In the genomic region with DNA sequence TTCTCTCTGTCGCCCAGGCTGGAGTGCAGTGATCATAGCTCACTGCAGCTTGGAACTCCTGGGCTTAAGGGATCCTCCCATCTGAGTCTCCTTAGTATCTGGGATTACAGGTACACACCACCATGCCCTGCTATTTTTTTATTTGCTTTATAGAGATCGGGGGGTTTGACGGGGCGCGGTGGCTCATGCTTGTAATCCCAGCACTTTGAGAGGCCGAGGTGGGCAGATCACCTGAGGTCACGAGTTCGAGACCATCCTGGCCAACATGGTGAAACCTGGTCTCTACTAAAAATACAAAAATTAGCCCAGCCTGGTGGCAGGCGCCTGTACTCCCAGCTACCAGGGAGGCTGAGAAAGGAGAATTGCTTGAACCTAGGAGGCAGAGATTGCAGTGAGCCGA, we compare ENCODE assay signal across 8 cellular contexts. TPM values are rescaled to one million over a fixed set of nuclear protein-coding genes. Genes with fewer than 3 reads are reported as not detected.
DNase-seq lines count a peak whose midpoint lies in the region; ATAC-seq and TF ChIP-seq lines count a peak whose summit lies in the region.
"Not testable (repeated sequence)": the region's sequence is repeated elsewhere in the genome, so short reads cannot be mapped to it uniquely, and the experiment has no call there.

No MANE protein-coding gene starts in this region.

- not testable (repeated sequence) for H4K20me1 ChIP-seq in OCI-LY1 (ENCODE audit: insufficient read depth, low read length)

- not testable (repeated sequence) for H3K9me3 ChIP-seq in ES-I3 (ENCODE audit: control insufficient read depth, insufficient read depth, low read length); OCI-LY1 (ENCODE audit: low read length); cardiac muscle cell (ENCODE audit: low read depth); mucosa of stomach (ENCODE audit: control insufficient read depth, low read length); sigmoid colon; upper lobe of left lung

- peaks cover 18% of the 10 kb centered on the region for H3K36me3 Mint-ChIP-seq in activated CD4-positive, alpha-beta memory T cell treated with anti-CD3 and anti-CD28 coated beads, Interleukin-2, amount 10 ng/mL, durations not matched to agents 7 days and 5 days (ENCODE audit: low read depth)
- H3K36me3 Mint-ChIP-seq in MCF 10A (ENCODE audit: insufficient read depth, unreplicated experiment) = peaks cover 11% of the 10 kb centered on the region

- not testable (repeated sequence) for DNase-seq in activated CD4-positive, alpha-beta memory T cell treated with anti-CD3 and anti-CD28 coated beads, Interleukin-2, amount 10 ng/mL, durations not matched to agents 7 days and 5 days; MCF 10A (ENCODE audit: unreplicated experiment); cardiac muscle cell (ENCODE audit: low read depth in 1 of 2, low spot score in 1 of 2); sigmoid colon; upper lobe of left lung

- not testable (repeated sequence) for TF ChIP-seq POLR2A in sigmoid colon (IDR thresholded peaks at IDR 0.05); upper lobe of left lung (IDR thresholded peaks at IDR 0.05)

- H3K4me3 Mint-ChIP-seq in activated CD4-positive, alpha-beta memory T cell treated with anti-CD3 and anti-CD28 coated beads, Interleukin-2, amount 10 ng/mL, durations not matched to agents 7 days and 5 days = not testable (repeated sequence)
- peak overlapping the region; percentile 80 for H3K4me3 Mint-ChIP-seq in MCF 10A (ENCODE audit: unreplicated experiment)

- H3K4me3 ChIP-seq in OCI-LY1 (ENCODE audit: low read depth, low read length, poor library complexity, severe bottlenecking) (peak overlapping the region; percentile 44), sigmoid colon (peak overlapping the region in 3 of 4 donors; percentile 80 to 100 (median 90)), upper lobe of left lung (peak overlapping the region in 3 of 4 donors; percentile 86 to 97 (median 92))
- not testable (repeated sequence) for H3K4me3 ChIP-seq in cardiac muscle cell; mucosa of stomach (ENCODE audit: low read length)

- not testable (repeated sequence) for H3K36me3 ChIP-seq in ES-I3 (ENCODE audit: insufficient read depth, low read length); cardiac muscle cell; mucosa of stomach (ENCODE audit: control insufficient read depth, insufficient read depth, low read length); sigmoid colon; upper lobe of left lung
- peaks cover 16% of the 10 kb centered on the region for H3K36me3 ChIP-seq in OCI-LY1 (ENCODE audit: insufficient read depth, low read length)

- not testable (repeated sequence) for H3K4me1 ChIP-seq in ES-I3 (ENCODE audit: insufficient read depth, low read length); cardiac muscle cell (ENCODE audit: low read depth)
- H3K4me1 ChIP-seq in OCI-LY1 (ENCODE audit: insufficient read depth, low read length, severe bottlenecking) = peaks cover 74% of the 10 kb centered on the region
- peaks cover 12% of the 10 kb centered on the region for H3K4me1 ChIP-seq in mucosa of stomach (ENCODE audit: control insufficient read depth, insufficient read depth, low read length)
- peaks cover 0 to 30% (median 27%) of the 10 kb centered on the region in 4 donors for H3K4me1 ChIP-seq in sigmoid colon
- peaks cover 9 to 33% (median 11%) of the 10 kb centered on the region in 4 donors for H3K4me1 ChIP-seq in upper lobe of left lung

- peak overlapping the region; percentile 39; the same call in 1 of the 2 replicates for H3K9ac ChIP-seq in ES-I3 (ENCODE audit: low read depth, low read length)
- H3K9ac ChIP-seq in OCI-LY1 (ENCODE audit: low read length) = peak overlapping the region; percentile 46; the same call in 1 of the 2 replicates
- peak overlapping the region; percentile 42 for H3K9ac ChIP-seq in mucosa of stomach (ENCODE audit: low read length)

- not testable (repeated sequence) for ATAC-seq in upper lobe of left lung (ENCODE audit: low FRiP score in 2 of 2)

- CTCF ChIA-PET in activated CD4-positive, alpha-beta memory T cell treated with anti-CD3 and anti-CD28 coated beads, Interleukin-2, amount 10 ng/mL, durations not matched to agents 7 days and 5 days (lab: Charles Lee) = not testable (repeated sequence)
- CTCF ChIA-PET in MCF 10A (lab: Yijun Ruan, JAX) = interaction anchor here (0.6 to 0.8 kb wide), 2 partner anchors 101 to 106 kb away, joined by 3 to 4 read pairs; no protein-coding TSS in a partner anchor

- H3K79me2 ChIP-seq in OCI-LY1 (ENCODE audit: insufficient read depth, low read length) = peaks cover 28% of the 10 kb centered on the region

- H3K27ac ChIP-seq in OCI-LY1 (ENCODE audit: low read depth, low read length, poor library complexity, severe bottlenecking) = peak overlapping the region; percentile 99
- H3K27ac ChIP-seq in cardiac muscle cell = peak overlapping the region; percentile 31
- peak overlapping the region; percentile 98 to 100 (median 98) for H3K27ac ChIP-seq in sigmoid colon
- H3K27ac ChIP-seq in upper lobe of left lung = peak overlapping the region in 3 of 4 donors; percentile 93 to 99 (median 95)

- H3F3A ChIP-seq in OCI-LY1 (ENCODE audit: insufficient read depth, low read length) = not testable (repeated sequence)

- not testable (repeated sequence) for H2AFZ ChIP-seq in OCI-LY1 (ENCODE audit: low read length)

- 91 to 93% methylated on average over 10 of the region's 10 CpGs for WGBS in sigmoid colon, 2 donors
- WGBS in upper lobe of left lung, 2 donors = 95 to 97% methylated on average over 10 of the region's 10 CpGs

- not testable (repeated sequence) for TF ChIP-seq EP300 in sigmoid colon (IDR thresholded peaks at IDR 0.05); upper lobe of left lung (IDR thresholded peaks at IDR 0.05)

- peaks cover 44% of the 10 kb centered on the region for H3K4me1 Mint-ChIP-seq in activated CD4-positive, alpha-beta memory T cell treated with anti-CD3 and anti-CD28 coated beads, Interleukin-2, amount 10 ng/mL, durations not matched to agents 7 days and 5 days
- H3K4me1 Mint-ChIP-seq in MCF 10A (ENCODE audit: insufficient read depth, unreplicated experiment) = peaks cover 12% of the 10 kb centered on the region

- H3K4me2 ChIP-seq in OCI-LY1 (ENCODE audit: low read length) = peak overlapping the region; percentile 68

- H3K9me3 Mint-ChIP-seq in activated CD4-positive, alpha-beta memory T cell treated with anti-CD3 and anti-CD28 coated beads, Interleukin-2, amount 10 ng/mL, durations not matched to agents 7 days and 5 days; MCF 10A (ENCODE audit: unreplicated experiment): not testable (repeated sequence)

- not testable (repeated sequence) for H3K9me2 ChIP-seq in OCI-LY1 (ENCODE audit: low read depth, low read length)

- peak overlapping the region; percentile 86 for H3K27ac Mint-ChIP-seq in activated CD4-positive, alpha-beta memory T cell treated with anti-CD3 and anti-CD28 coated beads, Interleukin-2, amount 10 ng/mL, durations not matched to agents 7 days and 5 days
- peak overlapping the region; percentile 87 for H3K27ac Mint-ChIP-seq in MCF 10A (ENCODE audit: low read depth, unreplicated experiment)

- not testable (repeated sequence) for BruUV-seq in MCF 10A (replicated peaks; lab: Mats Ljungman, UMichigan)

- POLR2A ChIA-PET in activated CD4-positive, alpha-beta memory T cell treated with anti-CD3 and anti-CD28 coated beads, Interleukin-2, amount 10 ng/mL, durations not matched to agents 7 days and 5 days (lab: Charles Lee) = interaction anchor here (2.1 to 2.4 kb wide), 2 partner anchors 150 to 223 kb away, joined by 5 to 16 read pairs; a partner anchor contains a TSS
- POLR2A ChIA-PET in MCF 10A (lab: Yijun Ruan, JAX) = interaction anchor here (2.3 kb wide), 1 partner anchor 133 kb away, joined by 7 read pairs; no protein-coding TSS in a partner anchor

- H3K27me3 Mint-ChIP-seq in activated CD4-positive, alpha-beta memory T cell treated with anti-CD3 and anti-CD28 coated beads, Interleukin-2, amount 10 ng/mL, durations not matched to agents 7 days and 5 days; MCF 10A (ENCODE audit: insufficient read depth, unreplicated experiment): not testable (repeated sequence)

- H3K27me3 ChIP-seq in OCI-LY1 (ENCODE audit: insufficient read depth, low read length); cardiac muscle cell; mucosa of stomach (ENCODE audit: control insufficient read depth, insufficient read depth, low read length); sigmoid colon; upper lobe of left lung: not testable (repeated sequence)

- intact Hi-C loops in MCF 10A (cut with micrococcal nuclease) (loop anchor here (2.0 to 10.0 kb wide), 4 partner anchors 62 to 225 kb away; a partner anchor contains a TSS), sigmoid colon (cut with DNase I) (loop anchor here (5.0 kb wide), 4 partner anchors 45 to 225 kb away; a partner anchor contains a TSS)

- TF ChIP-seq CTCF in OCI-LY1 (IDR thresholded peaks at IDR 0.05; ENCODE audit: low read length); MCF 10A (IDR thresholded peaks at IDR 0.05; ENCODE audit: unreplicated experiment); cardiac muscle cell (IDR thresholded peaks at IDR 0.05; ENCODE audit: low read depth, low read length); sigmoid colon (IDR thresholded peaks at IDR 0.05); upper lobe of left lung (IDR thresholded peaks at IDR 0.05): not testable (repeated sequence)

RNA-seq across cellular contexts. Expression of a gene that starts 0.7 kb away (rescaled TPM):
- 10 to 100 TPM; 65.3 to 66.4 TPM for total RNA-seq in activated CD4-positive, alpha-beta memory T cell treated with anti-CD3 and anti-CD28 coated beads, Interleukin-2, amount 10 ng/mL, durations not matched to agents 7 days and 5 days
- 65.1 and 78.5 TPM in 2 replicates for total RNA-seq in MCF 10A (2022)
- 99.0 and 120 TPM in 2 replicates for total RNA-seq in cardiac muscle cell
- polyA plus RNA-seq in cardiac muscle cell = 107 and 123 TPM in 2 replicates
- total RNA-seq in sigmoid colon = 100 to 1,000 TPM in 2 of 4 donors, 10 to 100 TPM in 2; 83.2 to 111 (median 96.9) TPM
- 10 to 100 TPM; 20.5 to 31.7 (median 26.4) TPM for polyA plus RNA-seq in sigmoid colon
- 10 to 100 TPM; 24.5 to 45.8 (median 35.8) TPM for total RNA-seq in upper lobe of left lung

Comparison
In these comparisons a context has a peak if more than half of its experiments do, and no peak if none do; other contexts are left out.
1. H3K27ac ChIP-seq: peak in every context shown above with its lines; median percentile 99 in OCI-LY1; 98 in sigmoid colon; 95 in upper lobe of left lung; 31 in cardiac muscle cell.